ENCODE assay signal across 8 cellular contexts in the genomic region with DNA sequence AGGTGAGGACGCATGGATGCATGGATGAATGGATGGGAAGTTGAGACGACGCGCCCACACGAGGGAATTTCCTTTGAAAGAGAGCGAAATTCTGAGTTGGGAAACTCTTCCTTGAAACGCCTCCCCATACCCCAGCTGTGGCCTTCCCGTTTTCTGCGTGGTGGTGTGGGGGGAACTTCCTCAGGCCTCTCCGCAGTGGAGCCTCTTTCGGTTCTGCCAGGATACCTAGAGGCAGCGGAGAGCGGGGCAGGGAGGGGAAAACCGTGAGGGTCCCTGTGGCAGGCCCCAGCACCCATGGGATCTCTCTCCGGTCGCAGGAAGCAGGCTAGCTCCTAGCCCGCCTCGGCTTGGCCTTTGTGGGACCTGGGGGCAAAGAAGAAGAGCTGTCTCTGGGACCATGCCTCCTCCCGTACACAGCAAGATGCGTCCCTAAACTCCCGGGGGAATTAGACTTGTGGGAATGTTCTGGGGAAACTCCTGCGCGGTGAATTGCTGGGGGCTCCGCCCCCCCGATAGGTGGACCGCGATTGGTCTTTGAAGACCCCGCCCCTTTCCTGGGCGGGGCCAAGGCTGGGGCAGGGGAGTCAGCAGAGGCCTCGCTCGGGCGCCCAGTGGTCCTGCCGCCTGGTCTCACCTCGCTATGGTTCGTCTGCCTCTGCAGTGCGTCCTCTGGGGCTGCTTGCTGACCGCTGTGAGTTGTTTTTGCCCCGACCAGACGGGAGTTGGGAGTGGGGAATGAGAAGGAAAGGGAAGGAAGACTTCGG. TPM values are rescaled to one million over a fixed set of nuclear protein-coding genes. Genes with fewer than 3 reads are reported as not detected.
A peak's percentile ranks its signal among the peaks of the same experiment; 100 is the strongest.
DNase-seq lines count a peak whose midpoint lies in the region; ATAC-seq, FAIRE-seq and TF ChIP-seq lines count a peak whose summit lies in the region.

A gene (plus strand): TSS at position 611 of the 764 bp plus-strand sequence. CDS start 30 bp downstream, at position 641.

- H3K4me1 Mint-ChIP-seq in HFFc6 (ENCODE audit: low read depth), result peaks cover 10% of the 10 kb centered on the region

- H3K4me3 Mint-ChIP-seq in HFFc6, result peak within 1 kb of the TSS; percentile 77; the same call in 1 of the 2 replicates

- H3K4me2 ChIP-seq in endothelial cell of umbilical vein (ENCODE audit: insufficient read depth, low read length), result peak within 1 kb of the TSS; percentile 46

- H3K9me3 ChIP-seq in endothelial cell of umbilical vein (replicated peaks; ENCODE audit: control insufficient read depth, insufficient read depth, low read length), result no peaks in the 10 kb centered on the region

- no peaks in the 10 kb centered on the region for H4K20me1 ChIP-seq in endothelial cell of umbilical vein (replicated peaks; ENCODE audit: control insufficient read depth, extremely low read depth, insufficient read depth, low read length)

- FAIRE-seq in endothelial cell of umbilical vein (lab: Jason Lieb, UNC), result peak; percentile 87

- no peaks in the 10 kb centered on the region for H3K9me1 ChIP-seq in endothelial cell of umbilical vein (replicated peaks; ENCODE audit: control insufficient read depth, extremely low read depth, insufficient read depth, low read length)

- no peaks in the 10 kb centered on the region for H3K9me3 Mint-ChIP-seq in HFFc6

- intact Hi-C loops in endothelial cell of umbilical vein (cut with micrococcal nuclease), result loop anchor here (2.0 kb wide), 1 partner anchor 27 kb away; no protein-coding TSS in a partner anchor

- no peak within 1 kb of the TSS; the same call in 1 of the 2 replicates for H3K27ac Mint-ChIP-seq in HFFc6

- H3K9ac ChIP-seq in endothelial cell of umbilical vein (replicated peaks; ENCODE audit: extremely low read depth, insufficient read depth, low read length), result no peak within 1 kb of the TSS

- POLR2A ChIA-PET in endothelial cell of umbilical vein (lab: Charles Lee), result no interaction called here

- dilution Hi-C loops in endothelial cell of umbilical vein (cut with MboI; ENCODE audit: extremely low pct_ligation_motif_present, low sequenced_read_pairs), result no loop called here

- BruUV-seq in endothelial cell of umbilical vein (replicated peaks; lab: Mats Ljungman, UMichigan), result no TSS peak

- no peaks in the 10 kb centered on the region for H3K79me2 ChIP-seq in endothelial cell of umbilical vein (ENCODE audit: control insufficient read depth, insufficient read depth, low read length)

- H3K4me1 ChIP-seq in endothelial cell of umbilical vein (ENCODE audit: control insufficient read depth, extremely low read depth, insufficient read depth, low read length), result peaks cover 28% of the 10 kb centered on the region

- no peak for ATAC-seq in GM18519 (IDR thresholded peaks at IDR 0.05; ENCODE audit: low FRiP score, unreplicated experiment)

- no peaks in the 10 kb centered on the region for H3K36me3 Mint-ChIP-seq in HFFc6 (ENCODE audit: low read depth)

- no peak for TF ChIP-seq CTCF in HFFc6 (IDR thresholded peaks at IDR 0.05)
- no peak for TF ChIP-seq CTCF in endothelial cell of umbilical vein (IDR thresholded peaks at IDR 0.05; ENCODE audit: extremely low read depth in 1 of 2, insufficient read depth in 1 of 2, low read depth in 1 of 2, low read length in 2 of 2)

- CTCF ChIA-PET in endothelial cell of umbilical vein (lab: Charles Lee), result interaction anchor here (0.8 to 2.1 kb wide), 3 partner anchors 10 to 15 kb away, joined by 4 to 9 read pairs (median 8); no protein-coding TSS in a partner anchor

- peak within 1 kb of the TSS in 2 of 3 experiments; percentile 9 to 54 for H3K4me3 ChIP-seq in endothelial cell of umbilical vein (replicated peaks in 1 of 3; ENCODE audit: insufficient read depth in 1 of 3, low read depth in 1 of 3, low read length in 3 of 3)

- peaks cover 2 to 8% of the 10 kb centered on the region in 2 experiments for H3K27me3 ChIP-seq in endothelial cell of umbilical vein (ENCODE audit: control insufficient read depth in 2 of 2, insufficient read depth in 2 of 2, low read length in 2 of 2)

- peaks cover 22% of the 10 kb centered on the region for H3K27me3 Mint-ChIP-seq in HFFc6 (ENCODE audit: insufficient read depth)

- H2AFZ ChIP-seq in endothelial cell of umbilical vein (ENCODE audit: low read depth, low read length), result peak within 1 kb of the TSS; percentile 86

- TF ChIP-seq POLR2A in GM10847 (IDR thresholded peaks at IDR 0.05; ENCODE audit: extremely low read depth, insufficient read length), result peak; percentile 95
- peak; percentile 89 for TF ChIP-seq POLR2A in endothelial cell of umbilical vein (IDR thresholded peaks at IDR 0.05; ENCODE audit: low read depth, low read length)

- H3K27ac ChIP-seq in endothelial cell of umbilical vein (ENCODE audit: insufficient read depth, low read depth, low read length), result no peak within 1 kb of the TSS

- DNase-seq in HFFc6 (peak; percentile 16), NCI-H460 (ENCODE audit: extremely low read depth, low read depth) (peak; percentile 77), endothelial cell of umbilical vein (ENCODE audit: low read depth, low spot score) (peak; percentile 84), midbrain (lab: John Stamatoyannopoulos, UW) (peak; percentile 44)
- DNase-seq in activated CD8-positive, alpha-beta memory T cell treated with anti-CD3 and anti-CD28 coated beads, Interleukin-2, amount 50 U/mL, for 48 hours, result peak; percentile 80
- DNase-seq in stimulated activated CD8-positive, alpha-beta memory T cell treated with anti-CD3 and anti-CD28 coated beads, Interleukin-2, amount 100 ng/mL, for 1 hour (ENCODE audit: low read depth in 2 of 2), result peak; percentile 38 to 55

- peaks cover 0 to 5% of the 10 kb centered on the region in 2 experiments for H3K36me3 ChIP-seq in endothelial cell of umbilical vein (ENCODE audit: control insufficient read depth in 2 of 2, extremely low read depth in 1 of 2, insufficient read depth in 2 of 2, low read length in 2 of 2)

TF ChIP-seq in endothelial cell of umbilical vein, 7 proteins besides CTCF, POLR2A, EP300 and RAD21:
- TF ChIP-seq POLR2AphosphoS5 (IDR thresholded peaks at IDR 0.05; ENCODE audit: insufficient read depth, low read depth, low read length) (peak; percentile 71), GATA2 (IDR thresholded peaks at IDR 0.05; ENCODE audit: insufficient read depth, insufficient read length, low read depth, low read length) (no peak)

RNA-seq across cellular contexts. Expression of the gene that starts here (rescaled TPM):
- 1 to 10 TPM in 2 of 6 experiments, under 1 TPM in 4; 0.34 to 3.6 (median 0.62) TPM for total RNA-seq in HFFc6 (2021; fragmentation: NEBNext Ultra II Directional; extraction: Animal tissue kit (Norgen Biotek cat#: 25700))
- 4.2 and 4.7 TPM in 2 replicates for total RNA-seq in NCI-H460 (2014; rRNA removed; shearing (Covaris generic))
- polyA plus RNA-seq in NCI-H460 (2014; cell fraction: nucleus; rRNA removed), result 4.8 and 6.1 TPM in 2 replicates
- total RNA-seq in endothelial cell of umbilical vein, result 33.1 and 36.6 TPM in 2 replicates
- polyA plus RNA-seq in endothelial cell of umbilical vein, result 38.3 and 43.9 TPM in 2 replicates
- 34.1 and 37.7 TPM in 2 replicates for polyA plus RNA-seq in endothelial cell of umbilical vein (2011; cell fraction: cytosol; rRNA removed)
- polyA plus RNA-seq in endothelial cell of umbilical vein (2011; cell fraction: nucleus; rRNA removed), result 38.1 and 44.2 TPM in 2 replicates
- polyA plus RNA-seq in endothelial cell of umbilical vein (2012), result 18.3 and 22.6 TPM in 2 replicates
- polyA minus RNA-seq in endothelial cell of umbilical vein, result 22.8 and 25.0 TPM in 2 replicates
- not detected for polyA minus RNA-seq in endothelial cell of umbilical vein (2011; cell fraction: cytosol; rRNA and poly(A)+ RNA removed)
- 9.6 and 9.7 TPM in 2 replicates for polyA minus RNA-seq in endothelial cell of umbilical vein (2011; cell fraction: nucleus; rRNA and poly(A)+ RNA removed)

Comparison
In these comparisons a context has a peak if more than half of its experiments do, and no peak if none do; other contexts are left out.
1. DNase-seq: peak in every context shown above with its lines; median percentile 84 in endothelial cell of umbilical vein; 80 in activated CD8-positive, alpha-beta memory T cell treated with anti-CD3 and anti-CD28 coated beads, Interleukin-2, amount 50 U/mL, for 48 hours; 77 in NCI-H460; 46 in stimulated activated CD8-positive, alpha-beta memory T cell treated with anti-CD3 and anti-CD28 coated beads, Interleukin-2, amount 100 ng/mL, for 1 hour; 44 in midbrain; 16 in HFFc6.